9 cellular contexts compared by ENCODE assay signal in the genomic region with DNA sequence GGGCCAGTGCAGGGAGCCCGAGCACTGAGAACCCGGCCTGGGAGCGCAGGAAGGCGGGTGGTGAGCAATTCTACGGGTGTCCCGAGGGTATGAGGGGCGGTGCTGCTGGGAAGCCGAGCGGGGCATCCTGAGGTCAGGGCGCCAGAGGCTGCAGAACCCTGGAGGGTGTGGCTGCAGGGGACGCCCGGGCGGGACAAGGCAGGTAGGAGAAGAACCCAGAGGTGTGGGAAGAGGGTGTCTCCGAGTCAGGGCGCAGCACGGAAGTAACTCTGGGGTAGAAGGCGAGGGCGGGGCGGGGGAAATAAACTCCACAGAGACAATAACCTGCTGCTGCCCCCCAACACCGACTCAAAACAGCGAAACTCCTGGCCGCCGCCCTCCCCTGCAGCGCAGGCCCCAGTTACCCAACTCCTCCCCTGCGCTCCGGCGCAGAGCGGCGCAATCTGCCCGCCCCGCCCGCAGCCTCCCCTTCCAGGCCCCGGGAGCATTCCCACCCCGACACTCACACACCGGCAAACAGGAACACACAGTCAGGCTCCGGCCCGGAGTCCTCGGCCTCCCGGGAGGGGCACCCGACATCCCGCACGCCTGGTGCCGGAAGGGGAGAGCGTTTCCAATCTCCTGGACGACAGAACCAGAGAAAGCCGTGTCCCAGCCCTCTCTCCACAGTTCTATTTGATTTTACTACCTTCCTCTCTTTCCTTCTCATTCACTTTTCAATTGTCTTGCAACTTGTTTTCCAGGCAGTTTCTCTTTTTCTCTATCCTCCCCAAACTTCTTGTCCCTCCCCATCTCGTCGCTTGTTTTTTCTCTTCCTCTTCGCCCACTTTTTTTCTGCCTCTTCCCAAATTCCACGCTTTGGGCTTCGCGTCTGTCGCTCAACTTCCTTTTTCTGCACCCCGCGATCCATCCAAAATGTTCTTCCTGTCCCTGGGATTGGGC. TPM values are rescaled to one million over a fixed set of nuclear protein-coding genes. Genes with fewer than 3 reads are reported as not detected.
A peak's percentile ranks its signal among the peaks of the same experiment; 100 is the strongest.
DNase-seq lines count a peak whose midpoint lies in the region; ATAC-seq and TF ChIP-seq lines count a peak whose summit lies in the region.
"Had no signal": no experiment of that assay in that cellular context is flagged by ENCODE, and none has a peak within 500 bp of the region (broad histone marks: within the 10 kb centered on the region; RNA-seq: fewer than 3 reads in every experiment).

No MANE protein-coding gene starts in this region.

- peaks cover 13% of the 10 kb centered on the region for H3K4me1 ChIP-seq in iPS-20b (ENCODE audit: insufficient read depth, low read length)
- H3K4me1 ChIP-seq in tibial artery: peaks cover 5 to 47% (median 36%) of the 10 kb centered on the region in 4 donors

- no peak for DNase-seq in activated naive CD4-positive, alpha-beta T cell treated with anti-CD3 and anti-CD28 coated beads, Interleukin-2, amount 50 U/mL, for 16 hours
- no peak for DNase-seq in activated CD4-positive, alpha-beta memory T cell treated with anti-CD3 and anti-CD28 coated beads, Interleukin-2, amount 10 ng/mL, durations not matched to agents 7 days and 5 days
- DNase-seq in tibial artery (no peak), epidermal melanocyte (ENCODE audit: insufficient read length, low spot score) (no peak), glomerular visceral epithelial cell (ENCODE audit: extremely low spot score) (no peak)

- no peak overlapping the region for H3K27ac Mint-ChIP-seq in activated naive CD4-positive, alpha-beta T cell treated with anti-CD3 and anti-CD28 coated beads, Interleukin-2, amount 50 U/mL, for 24 hours
- H3K27ac Mint-ChIP-seq in activated CD4-positive, alpha-beta memory T cell treated with anti-CD3 and anti-CD28 coated beads, Interleukin-2, amount 10 ng/mL, durations not matched to agents 7 days and 5 days: no peak overlapping the region

- no peaks in the 10 kb centered on the region for H3K36me3 Mint-ChIP-seq in activated naive CD4-positive, alpha-beta T cell treated with anti-CD3 and anti-CD28 coated beads, Interleukin-2, amount 50 U/mL, for 24 hours
- H3K36me3 Mint-ChIP-seq in activated CD4-positive, alpha-beta memory T cell treated with anti-CD3 and anti-CD28 coated beads, Interleukin-2, amount 10 ng/mL, durations not matched to agents 7 days and 5 days (ENCODE audit: low read depth): no peaks in the 10 kb centered on the region

- H3K27ac ChIP-seq in iPS-20b (ENCODE audit: low read length) (no peak overlapping the region), tibial artery (no peak overlapping the region)

- H3K27me3 Mint-ChIP-seq in activated naive CD4-positive, alpha-beta T cell treated with anti-CD3 and anti-CD28 coated beads, Interleukin-2, amount 50 U/mL, for 24 hours: peaks cover 49% of the 10 kb centered on the region
- H3K27me3 Mint-ChIP-seq in activated CD4-positive, alpha-beta memory T cell treated with anti-CD3 and anti-CD28 coated beads, Interleukin-2, amount 10 ng/mL, durations not matched to agents 7 days and 5 days: peaks cover 80% of the 10 kb centered on the region

- H3K9me3 ChIP-seq in iPS-20b (ENCODE audit: insufficient read depth, low read depth, low read length): peaks cover 5% of the 10 kb centered on the region; the same call in 1 of the 2 replicates
- H3K9me3 ChIP-seq in tibial artery: peaks cover 0 to 10% (median 8%) of the 10 kb centered on the region in 3 donors

- H3K4me3 ChIP-seq in iPS-20b (ENCODE audit: low read length) (peak overlapping the region; percentile 84), tibial artery (peak overlapping the region; percentile 32 to 43)

- H3K9ac ChIP-seq in iPS-20b (ENCODE audit: low read depth, low read length): no peak overlapping the region

- intact Hi-C loops in tibial artery (cut with DNase I; ENCODE audit: low total_unique reads): no loop called here

- H3K27me3 ChIP-seq in iPS-20b (ENCODE audit: insufficient read depth, low read length) (peaks cover 92% of the 10 kb centered on the region), tibial artery (peaks cover 0 to 97% of the 10 kb centered on the region in 2 donors)

- H3K4me1 Mint-ChIP-seq in activated naive CD4-positive, alpha-beta T cell treated with anti-CD3 and anti-CD28 coated beads, Interleukin-2, amount 50 U/mL, for 24 hours: peaks cover 36% of the 10 kb centered on the region
- H3K4me1 Mint-ChIP-seq in activated CD4-positive, alpha-beta memory T cell treated with anti-CD3 and anti-CD28 coated beads, Interleukin-2, amount 10 ng/mL, durations not matched to agents 7 days and 5 days: peaks cover 31% of the 10 kb centered on the region

- peak overlapping the region; percentile 82 for H3K4me3 Mint-ChIP-seq in activated naive CD4-positive, alpha-beta T cell treated with anti-CD3 and anti-CD28 coated beads, Interleukin-2, amount 50 U/mL, for 24 hours
- peak overlapping the region; percentile 53 for H3K4me3 Mint-ChIP-seq in activated CD4-positive, alpha-beta memory T cell treated with anti-CD3 and anti-CD28 coated beads, Interleukin-2, amount 10 ng/mL, durations not matched to agents 7 days and 5 days

- H3K36me3 ChIP-seq in iPS-20b (ENCODE audit: insufficient read depth, low read depth, low read length): no peaks in the 10 kb centered on the region
- no peaks in the 10 kb centered on the region for H3K36me3 ChIP-seq in tibial artery

- CTCF ChIA-PET in activated CD4-positive, alpha-beta memory T cell treated with anti-CD3 and anti-CD28 coated beads, Interleukin-2, amount 10 ng/mL, durations not matched to agents 7 days and 5 days (lab: Charles Lee): no interaction called here

- H3K9me3 Mint-ChIP-seq in activated naive CD4-positive, alpha-beta T cell treated with anti-CD3 and anti-CD28 coated beads, Interleukin-2, amount 50 U/mL, for 24 hours: no peaks in the 10 kb centered on the region
- H3K9me3 Mint-ChIP-seq in activated CD4-positive, alpha-beta memory T cell treated with anti-CD3 and anti-CD28 coated beads, Interleukin-2, amount 10 ng/mL, durations not matched to agents 7 days and 5 days: peaks cover 2% of the 10 kb centered on the region

- POLR2A ChIA-PET in activated CD4-positive, alpha-beta memory T cell treated with anti-CD3 and anti-CD28 coated beads, Interleukin-2, amount 10 ng/mL, durations not matched to agents 7 days and 5 days (lab: Charles Lee): no interaction called here

- no peak for ATAC-seq in HG03432 (IDR thresholded peaks at IDR 0.05; ENCODE audit: unreplicated experiment)

- no peak for TF ChIP-seq CTCF in tibial artery (IDR thresholded peaks at IDR 0.05)

RNA-seq across cellular contexts. Expression of a gene that starts 2.4 kb away (rescaled TPM):
- total RNA-seq in activated CD4-positive, alpha-beta memory T cell treated with anti-CD3 and anti-CD28 coated beads, Interleukin-2, amount 10 ng/mL, durations not matched to agents 7 days and 5 days: not detected
- total RNA-seq: pulmonary artery endothelial cell had no signal

RNA-seq across cellular contexts. Expression of a gene that starts 31.9 kb away (rescaled TPM):
- total RNA-seq in activated CD4-positive, alpha-beta memory T cell treated with anti-CD3 and anti-CD28 coated beads, Interleukin-2, amount 10 ng/mL, durations not matched to agents 7 days and 5 days: 1 to 10 TPM; 7.2 TPM
